8 cellular contexts compared by ENCODE assay signal in the genomic region with DNA sequence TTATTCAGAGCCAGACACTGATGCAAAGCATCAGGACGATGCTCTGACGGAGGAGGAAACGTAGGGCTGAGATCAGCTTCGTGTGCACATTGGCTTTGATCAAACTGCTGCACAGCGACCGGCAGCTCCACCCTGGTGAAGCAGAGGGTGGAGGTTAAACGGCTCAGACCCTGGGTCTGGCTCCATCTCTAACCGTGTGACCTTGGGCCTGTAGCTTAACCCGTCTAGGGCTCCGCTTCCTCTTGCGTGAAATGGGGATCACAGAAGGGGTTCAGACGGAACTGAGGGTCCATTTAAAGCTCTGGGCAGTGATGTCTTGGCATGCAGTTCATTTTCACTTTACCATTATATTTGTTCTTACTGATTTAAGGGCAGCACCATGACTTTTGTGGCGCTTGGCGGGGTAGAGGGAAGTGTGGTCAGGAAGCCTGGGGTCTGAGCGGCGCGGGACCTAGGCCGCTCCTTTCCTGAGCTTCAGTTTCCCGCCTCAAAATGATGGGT. TPM values are rescaled to one million over a fixed set of nuclear protein-coding genes. Genes with fewer than 3 reads are reported as not detected.
DNase-seq lines count a peak whose midpoint lies in the region; ATAC-seq, FAIRE-seq and TF ChIP-seq lines count a peak whose summit lies in the region.

No MANE protein-coding gene starts in this region.

- H4K5ac ChIP-seq in IMR-90 (ENCODE audit: low read depth, low read length) = peak overlapping the region; percentile 49; the same call in 1 of the 2 replicates
- peak overlapping the region; percentile 34 for H4K5ac ChIP-seq in H1 (ENCODE audit: insufficient read length, low read depth, low read length)

- no peaks in the 10 kb centered on the region for H4K20me1 ChIP-seq in IMR-90 (ENCODE audit: insufficient read depth, low read length)
- no peaks in the 10 kb centered on the region for H4K20me1 ChIP-seq in H1 (replicated peaks in 1 of 2; ENCODE audit: control insufficient read depth in 1 of 2, insufficient read depth in 2 of 2, low read length in 2 of 2)

- FAIRE-seq in H1 (lab: Jason Lieb, UNC) = no peak

- intact Hi-C loops in CD4-positive, alpha-beta T cell (cut with DNase I, micrococcal nuclease) = loop anchor here (5.0 to 10.0 kb wide), 5 partner anchors 82 to 937 kb away; partner anchors contain the start of genes BLCAP (in 1 of the 2), MROH8 (in 1 of the 2), RPN2 (in 1 of the 2) and RPRD1B (in 1 of the 2)
- intact Hi-C loops in IMR-90 (cut with micrococcal nuclease) = no loop called here

- peak overlapping the region; percentile 99 for H3K27ac Mint-ChIP-seq in CD4-positive, alpha-beta T cell
- H3K27ac Mint-ChIP-seq in WTC11 (peak overlapping the region; percentile 83), type B pancreatic cell (peak overlapping the region; percentile 89)

- peaks cover 6% of the 10 kb centered on the region for H3K4me1 ChIP-seq in IMR-90 (ENCODE audit: control insufficient read depth, insufficient read depth, low read length)
- H3K4me1 ChIP-seq in H1 (replicated peaks in 1 of 4; ENCODE audit: control insufficient read depth in 3 of 4, insufficient read depth in 4 of 4, low read length in 3 of 4) = peaks cover 0 to 11% (median 5%) of the 10 kb centered on the region in 4 experiments; a peak in 4 of 7 replicates
- peaks cover 6% of the 10 kb centered on the region for H3K4me1 ChIP-seq in muscle layer of colon (ENCODE audit: insufficient read depth, low read length)

- H3K18ac ChIP-seq in IMR-90 (ENCODE audit: low read depth, low read length) (no peak overlapping the region), H1 (ENCODE audit: extremely low read depth, low read length) (peak overlapping the region; percentile 68)

- H3K36me3 ChIP-seq in IMR-90 (ENCODE audit: control insufficient read depth, insufficient read depth, low read length) (no peaks in the 10 kb centered on the region), H1 (ENCODE audit: control insufficient read depth in 2 of 4, insufficient read depth in 4 of 4, low read length in 3 of 4) (peaks cover 0 to 7% (median 0%) of the 10 kb centered on the region in 4 experiments; a peak in 1 of 8 replicates), muscle layer of colon (ENCODE audit: insufficient read depth, low read length) (no peaks in the 10 kb centered on the region)

- H4K8ac ChIP-seq in IMR-90 (ENCODE audit: low read depth in 2 of 2, low read length in 2 of 2) (peak overlapping the region; percentile 71 to 89; a peak in 3 of 4 replicates), H1 (ENCODE audit: extremely low read depth, insufficient read depth, low read length) (peak overlapping the region; percentile 82; the same call in 1 of the 2 replicates)

- H3K14ac ChIP-seq in IMR-90 (replicated peaks; ENCODE audit: low read depth, low read length) (peak overlapping the region; percentile 85), H1 (ENCODE audit: insufficient read length) (no peak overlapping the region)

- H4K91ac ChIP-seq in IMR-90 (ENCODE audit: insufficient read depth, low read depth, low read length) = peak overlapping the region; percentile 26
- peak overlapping the region; percentile 38 for H4K91ac ChIP-seq in H1 (replicated peaks; ENCODE audit: insufficient read length, low read length)

- no peak overlapping the region for H2BK5ac ChIP-seq in IMR-90 (ENCODE audit: low read depth, low read length, poor library complexity, severe bottlenecking)
- peak overlapping the region; percentile 97 for H2BK5ac ChIP-seq in H1 (ENCODE audit: low read depth, low read length)

- H3K27me3 ChIP-seq in CD4-positive, alpha-beta T cell (ENCODE audit: control insufficient read depth, insufficient read depth, low read length) = no peaks in the 10 kb centered on the region
- H3K27me3 ChIP-seq in IMR-90 (ENCODE audit: control insufficient read depth, insufficient read depth, low read length) (no peaks in the 10 kb centered on the region), H1 (replicated peaks in 1 of 4; ENCODE audit: control insufficient read depth in 3 of 4, extremely low read depth in 1 of 4, insufficient read depth in 3 of 4, low read length in 3 of 4) (no peaks in the 10 kb centered on the region), muscle layer of colon (ENCODE audit: control insufficient read depth in 1 of 2, insufficient read depth in 2 of 2, low read length in 2 of 2) (no peaks in the 10 kb centered on the region)

- in situ Hi-C loops in IMR-90 (cut with MboI; ENCODE audit: low sequenced_read_pairs) = no loop called here

- H3K27me3 Mint-ChIP-seq in CD4-positive, alpha-beta T cell = no peaks in the 10 kb centered on the region
- no peaks in the 10 kb centered on the region for H3K27me3 Mint-ChIP-seq in WTC11 (ENCODE audit: low read depth)
- H3K27me3 Mint-ChIP-seq in type B pancreatic cell = no peaks in the 10 kb centered on the region

- peaks cover 11% of the 10 kb centered on the region for H3K9me1 ChIP-seq in IMR-90 (ENCODE audit: insufficient read depth, low read length)

- H3K23ac ChIP-seq in IMR-90 (ENCODE audit: low read depth, low read length) (peak overlapping the region; percentile 15), H1 (ENCODE audit: insufficient read length) (no peak overlapping the region)

- TF ChIP-seq POLR2A in IMR-90 (IDR thresholded peaks at IDR 0.05; ENCODE audit: low read depth, low read length) (no peak), H1 (IDR thresholded peaks at IDR 0.05; ENCODE audit: control extremely low read depth in 1 of 2, low read depth in 2 of 2, low read length in 2 of 2) (no peak)

- peak overlapping the region; percentile 69 for H3K27ac ChIP-seq in CD4-positive, alpha-beta T cell (ENCODE audit: low read depth, low read length)
- peak overlapping the region; percentile 68; the same call in 1 of the 2 replicates for H3K27ac ChIP-seq in IMR-90 (ENCODE audit: insufficient read depth, low read length)
- peak overlapping the region; percentile 98 for H3K27ac ChIP-seq in H1 (ENCODE audit: low read depth, low read length)
- peak overlapping the region; percentile 65 for H3K27ac ChIP-seq in muscle layer of colon (ENCODE audit: low read depth, low read length)

- H2AK9ac ChIP-seq in IMR-90 (replicated peaks; ENCODE audit: low read depth, low read length, poor library complexity) = peak overlapping the region; percentile 83

- H3K9me3 Mint-ChIP-seq in CD4-positive, alpha-beta T cell = no peaks in the 10 kb centered on the region
- H3K9me3 Mint-ChIP-seq in WTC11 = no peaks in the 10 kb centered on the region
- H3K9me3 Mint-ChIP-seq in type B pancreatic cell = no peaks in the 10 kb centered on the region

- peaks cover 4% of the 10 kb centered on the region for H3K23me2 ChIP-seq in H1 (ENCODE audit: low read depth, low read length)

- H2BK120ac ChIP-seq in IMR-90 (ENCODE audit: low read depth, low read length) (0 out of 2 replicates have a peak overlapping the region, but pooled peaks have one; percentile 18), H1 (replicated peaks; ENCODE audit: low read depth, low read length) (no peak overlapping the region)

- H2AFZ ChIP-seq in IMR-90 (replicated peaks; ENCODE audit: low read length, poor library complexity) = peak overlapping the region; percentile 100
- H2AFZ ChIP-seq in H1 (ENCODE audit: low read length) = no peak overlapping the region

- TF ChIP-seq EP300 in H1 (IDR thresholded peaks at IDR 0.05; ENCODE audit: borderline replicate concordance in 1 of 2, low read depth in 2 of 2, low read length in 2 of 2) = no peak

- H3K79me1 ChIP-seq in IMR-90 (ENCODE audit: low read depth in 1 of 2, low read length in 2 of 2) = peaks cover 20 to 34% of the 10 kb centered on the region in 2 experiments
- 0 out of 2 replicates have a peak, but pooled peaks cover 5% of the 10 kb centered on the region for H3K79me1 ChIP-seq in H1 (ENCODE audit: low read depth, low read length)

- H3K4me3 ChIP-seq in IMR-90 (ENCODE audit: insufficient read depth, low read depth, low read length) (peak overlapping the region; percentile 89), H1 (ENCODE audit: extremely low read depth in 1 of 4, insufficient read depth in 2 of 4, low read depth in 3 of 4, low read length in 4 of 4) (peak overlapping the region; percentile 60 to 75 (median 72)), muscle layer of colon (ENCODE audit: low read depth in 1 of 2, low read length in 2 of 2) (peak overlapping the region; percentile 72 to 82)

- H2BK20ac ChIP-seq in IMR-90 (ENCODE audit: low read depth, low read length) (no peak overlapping the region), H1 (ENCODE audit: low read length) (no peak overlapping the region)

- no TSS peak for BruUV-seq in IMR-90 (replicated peaks; lab: Mats Ljungman, UMichigan)

- no peak overlapping the region for H2BK15ac ChIP-seq in IMR-90 (ENCODE audit: low read depth, low read length)
- H2BK15ac ChIP-seq in H1 (ENCODE audit: low read length) = peak overlapping the region; percentile 83; the same call in 1 of the 2 replicates

- CTCF ChIA-PET in CD4-positive, alpha-beta T cell (lab: Charles Lee) = interaction anchor here (0.5 to 2.1 kb wide), 6 partner anchors 14 to 101 kb away, joined by 3 to 8 read pairs (median 4); partner anchors contain the start of gene RPN2
- CTCF ChIA-PET in IMR-90 (lab: Yijun Ruan, JAX) (interaction anchor here (0.6 to 1.1 kb wide), 2 partner anchors 12 to 14 kb away, joined by 4 to 6 read pairs; no protein-coding TSS in a partner anchor), WTC11 (lab: Charles Lee) (interaction anchor here (0.6 to 1.6 kb wide), 6 partner anchors 16 to 259 kb away, joined by 3 to 9 read pairs (median 4); partner anchors contain the start of genes MROH8 and RPN2), H1 (lab: Charles Lee; ENCODE audit: partially characterized antibody) (interaction anchor here (0.6 to 1.5 kb wide), 10 partner anchors 14 to 176 kb away, joined by 3 to 7 read pairs (median 3); no protein-coding TSS in a partner anchor)

- peak; percentile 77 for ATAC-seq in CD4-positive, alpha-beta T cell (ENCODE audit: poor library complexity)
- ATAC-seq in GM19452 (IDR thresholded peaks at IDR 0.05; ENCODE audit: unreplicated experiment) (peak; percentile 13), IMR-90 (ENCODE audit: low read depth) (peak; percentile 24; the same call in 1 of the 2 replicates), WTC11 (peak; percentile 22)

- H3K36me3 Mint-ChIP-seq in CD4-positive, alpha-beta T cell (ENCODE audit: low read depth) = peaks cover 32% of the 10 kb centered on the region
- peaks cover 16% of the 10 kb centered on the region for H3K36me3 Mint-ChIP-seq in WTC11
- peaks cover 3% of the 10 kb centered on the region for H3K36me3 Mint-ChIP-seq in type B pancreatic cell

- H3K79me2 ChIP-seq in H1 (ENCODE audit: control insufficient read depth in 1 of 2, insufficient read depth in 2 of 2, low read length in 2 of 2) = peaks cover 0 to 32% of the 10 kb centered on the region in 2 experiments; a peak in 2 of 4 replicates

- no peak for TF ChIP-seq CTCF in CD4-positive, alpha-beta T cell (IDR thresholded peaks at IDR 0.05)
- TF ChIP-seq CTCF in IMR-90 (conservative IDR thresholded peaks at IDR 0.05; ENCODE audit: low read depth, low read length) (no peak), WTC11 (IDR thresholded peaks at IDR 0.05) (no peak), H1 (IDR thresholded peaks at IDR 0.05; ENCODE audit: control extremely low read depth in 1 of 3, insufficient read depth in 1 of 3, low read depth in 1 of 3, low read length in 3 of 3) (no peak), type B pancreatic cell (conservative IDR thresholded peaks at IDR 0.05) (no peak)

- peak overlapping the region; percentile 75 for H2BK12ac ChIP-seq in H1 (ENCODE audit: low read depth, low read length)

- H3K9ac ChIP-seq in IMR-90 (ENCODE audit: low read depth, low read length) = peak overlapping the region; percentile 81
- peak overlapping the region; percentile 74 to 99 (median 98) for H3K9ac ChIP-seq in H1 (replicated peaks in 1 of 4; ENCODE audit: extremely low read depth in 1 of 4, low read depth in 3 of 4, low read length in 3 of 4)
- peak overlapping the region; percentile 60 for H3K9ac ChIP-seq in muscle layer of colon (ENCODE audit: low read length)

- H3K4me2 ChIP-seq in IMR-90 (ENCODE audit: low read depth, low read length) (peak overlapping the region; percentile 98), H1 (ENCODE audit: insufficient read depth in 1 of 2, low read depth in 2 of 2, low read length in 2 of 2) (peak overlapping the region; percentile 74 to 75)

- peak in 9 of 10 experiments; percentile 34 to 74 (median 49) for DNase-seq in CD4-positive, alpha-beta T cell
- DNase-seq in IMR-90 = no peak
- peak; percentile 18 for DNase-seq in WTC11 (ENCODE audit: low spot score)
- DNase-seq in H1 (ENCODE audit: low read depth in 1 of 2, low spot score in 2 of 2) = no peak
- DNase-seq in type B pancreatic cell (ENCODE audit: extremely low spot score, unreplicated experiment) = no peak
- DNase-seq in superior temporal gyrus (ENCODE audit: extremely low spot score) = no peak

- peak overlapping the region; percentile 80 for H3K4ac ChIP-seq in IMR-90 (ENCODE audit: low read depth, low read length)
- H3K4ac ChIP-seq in H1 (replicated peaks; ENCODE audit: insufficient read length, low read depth, low read length) = peak overlapping the region; percentile 2

- H3K56ac ChIP-seq in IMR-90 (ENCODE audit: extremely low read depth, insufficient read depth, low read length) (peak overlapping the region; percentile 42), H1 (replicated peaks; ENCODE audit: insufficient read length, low read depth, low read length) (peak overlapping the region; percentile 21)

- WGBS in IMR-90 (ENCODE audit: extremely low coverage in 2 of 2, insufficient read length in 1 of 2), 2 experiments = 0% methylated on average over 1 of the region's 19 CpGs; no CpG with 5 or more reads in 1 of the 2 experiments
- 27% methylated on average over 19 of the region's 19 CpGs; no CpG with 5 or more reads in 1 of the 2 experiments for WGBS in H1 (ENCODE audit: extremely low coverage in 1 of 2, insufficient coverage in 1 of 2, insufficient read length in 1 of 2, insufficient replicate concordance in 2 of 2, low coverage in 1 of 2, low lambda C conversion rate in 2 of 2, missing lambda C conversion rate in 1 of 2), 2 experiments

- H2AK5ac ChIP-seq in IMR-90 (ENCODE audit: low read depth, low read length) = peak overlapping the region; percentile 9; the same call in 1 of the 2 replicates
- peak overlapping the region; percentile 87; the same call in 1 of the 2 replicates for H2AK5ac ChIP-seq in H1 (ENCODE audit: low read depth, low read length)

- peaks cover 37% of the 10 kb centered on the region for H3K4me1 Mint-ChIP-seq in CD4-positive, alpha-beta T cell (ENCODE audit: low read depth)
- H3K4me1 Mint-ChIP-seq in WTC11 (peaks cover 23% of the 10 kb centered on the region), type B pancreatic cell (ENCODE audit: unreplicated experiment) (peaks cover 13% of the 10 kb centered on the region)

- no peaks in the 10 kb centered on the region for H3K9me3 ChIP-seq in CD4-positive, alpha-beta T cell (ENCODE audit: control insufficient read depth, low read length)
- no peaks in the 10 kb centered on the region for H3K9me3 ChIP-seq in IMR-90 (ENCODE audit: control insufficient read depth, insufficient read depth, low read length)
- H3K9me3 ChIP-seq in H1 (ENCODE audit: insufficient read depth in 2 of 2, low read depth in 1 of 2, low read length in 1 of 2) = no peaks in the 10 kb centered on the region
- no peaks in the 10 kb centered on the region for H3K9me3 ChIP-seq in muscle layer of colon (ENCODE audit: low read length)

- H3K4me3 Mint-ChIP-seq in CD4-positive, alpha-beta T cell = peak overlapping the region; percentile 95
- H3K4me3 Mint-ChIP-seq in WTC11 = peak overlapping the region; percentile 76
- H3K4me3 Mint-ChIP-seq in type B pancreatic cell = peak overlapping the region; percentile 90

- POLR2A ChIA-PET in CD4-positive, alpha-beta T cell (lab: Charles Lee) = interaction anchor here (0.6 to 2.7 kb wide), 16 partner anchors 8 to 1353 kb away, joined by 3 to 33 read pairs (median 5); partner anchors contain the start of genes MROH8, RBM39, RPN2 and SCAND1
- POLR2A ChIA-PET in IMR-90 (lab: Charles Lee; ENCODE audit: unreplicated experiment) = no interaction called here
- POLR2A ChIA-PET in WTC11 (lab: Charles Lee) = interaction anchor here (1.0 to 1.9 kb wide), 4 partner anchors 15 to 83 kb away, joined by 4 to 19 read pairs (median 6); partner anchors contain the start of genes MROH8 and RPN2
- POLR2A ChIA-PET in H1 (lab: Charles Lee; ENCODE audit: partially characterized antibody) = interaction anchor here (0.8 to 5.8 kb wide), 13 partner anchors 11 to 83 kb away, joined by 3 to 51 read pairs (median 4); partner anchors contain the start of genes MROH8 and RPN2

- TF ChIP-seq RAD21 in IMR-90 (IDR thresholded peaks at IDR 0.05; ENCODE audit: low read length) = no peak
- TF ChIP-seq RAD21 in H1 (IDR thresholded peaks at IDR 0.05 in 1 of 2, conservative IDR thresholded peaks at IDR 0.05 in 1 of 2; ENCODE audit: low read depth in 2 of 2, low read length in 2 of 2) = no peak

- dilution Hi-C loops in IMR-90 (cut with HindIII; ENCODE audit: low sequenced_read_pairs, unreplicated experiment) = no loop called here

RNA-seq across cellular contexts. Expression of gene RBL1, which starts 0.6 kb away (rescaled TPM):
- total RNA-seq in CD4-positive, alpha-beta T cell = 10 to 100 TPM; 37.4 to 39.1 TPM
- 7.5 and 10.8 TPM in 2 replicates for total RNA-seq in IMR-90 (2012; rRNA removed)
- polyA plus RNA-seq in IMR-90 (2012; rRNA removed) = 2.6 and 3.3 TPM in 2 replicates
- polyA plus RNA-seq in IMR-90 (2012; cell fraction: cytosol; rRNA removed) = 0.42 and 0.84 TPM in 2 replicates
- 1.9 TPM in 2 replicates for polyA plus RNA-seq in IMR-90 (2012; cell fraction: nucleus; rRNA removed; ENCODE audit: low replicate concordance)
- 10.5 to 13.2 TPM (median 11.1 TPM) in 3 replicates for total RNA-seq in WTC11 (2021)
- 12.3 and 13.3 TPM in 2 replicates for total RNA-seq in H1 (2021; fragmentation: NEBNext Ultra II Directional; extraction: Animal tissue kit (Norgen Biotek cat#: 25700))
- 2.7 and 3.2 TPM in 2 replicates for polyA plus RNA-seq in H1 (2011; rRNA removed)
- 4.8 TPM for polyA plus RNA-seq in H1 (2011; cell fraction: cytosol; rRNA removed)
- 5.0 TPM for polyA plus RNA-seq in H1 (2011; cell fraction: nucleus; rRNA removed)
- polyA plus RNA-seq in H1 (2012, experiment 1 of 2) = 3.8 to 6.5 TPM (median 4.5 TPM) in 4 replicates
- 0.28 TPM for polyA plus RNA-seq in H1 (2012, experiment 2 of 2)
- 4.8 TPM for polyA plus RNA-seq in H1 (2013, experiment 1 of 2)
- 5.7 TPM for polyA plus RNA-seq in H1 (2013, experiment 2 of 2)
- polyA minus RNA-seq in H1 (2011; rRNA and poly(A)+ RNA removed) = 7.2 and 8.2 TPM in 2 replicates
- polyA minus RNA-seq in H1 (2011; cell fraction: cytosol; rRNA and poly(A)+ RNA removed) = 5.9 TPM
- polyA minus RNA-seq in H1 (2011; cell fraction: nucleus; rRNA and poly(A)+ RNA removed) = 49.9 TPM
- total RNA-seq in type B pancreatic cell (ENCODE audit: low replicate concordance) = 7.6 and 16.0 TPM in 2 replicates

Comparison
In these comparisons a context has a peak if more than half of its experiments do, and no peak if none do; other contexts are left out.
1. ATAC-seq: peak in every context shown above with its lines; median percentile 77 in CD4-positive, alpha-beta T cell; 24 in IMR-90; 22 in WTC11; 13 in GM19452.
2. DNase-seq: peak in CD4-positive, alpha-beta T cell (9 of 10) and WTC11 (single experiment); none in IMR-90 (single experiment), H1 (0 of 2), type B pancreatic cell (single experiment) and superior temporal gyrus (single experiment).
3. Peak in every context shown above with its lines, with median percentiles within 50 percentile points of each other: H3K27ac ChIP-seq, H3K27ac Mint-ChIP-seq, H3K4me3 Mint-ChIP-seq, H3K4me3 ChIP-seq and H3K9ac ChIP-seq.